In genomic region chr1:18994381-18994780, GRCh38 we compare ENCODE assay signal across 9 cellular contexts.
"Had no signal": no experiment of that assay in that cellular context is flagged by ENCODE, and none has a peak within 500 bp of the region (broad histone marks: within the 10 kb centered on the region; RNA-seq: fewer than 3 reads in every experiment).

No MANE protein-coding gene starts in this region.

- H3K36me3 ChIP-seq: HAP-1 had no signal

- ATAC-seq: HCT116, HepG2 had no signal

- H3K4me3 ChIP-seq: GM23248, HAP-1 had no signal

- H3K4me1 Mint-ChIP-seq: IgD-negative memory B cell had no signal

- H3K27ac Mint-ChIP-seq: HFFc6, IgD-negative memory B cell had no signal

- H3K36me3 Mint-ChIP-seq: IgD-negative memory B cell had no signal

- H3K4me1 ChIP-seq: HAP-1 had no signal

- DNase-seq: GM23248, GOT3, H7, HFFc6, KBM-7 had no signal

- H3K9me3 ChIP-seq: HAP-1 had no signal

- H3K4me3 Mint-ChIP-seq: HFFc6, IgD-negative memory B cell had no signal
